8 cellular contexts compared by ENCODE assay signal in genomic region chr3:122382888-122383666, GRCh38. TPM values are rescaled to one million over a fixed set of nuclear protein-coding genes. Genes with fewer than 3 reads are reported as not detected.
DNase-seq lines count a peak whose midpoint lies in the region; ATAC-seq lines count a peak whose summit lies in the region.

MIX23 (minus strand) TSS chr3:122383231; CDS start chr3:122383224, 7 bp downstream.

- ATAC-seq in GM18867 (IDR thresholded peaks at IDR 0.05; ENCODE audit: unreplicated experiment) (peak; percentile 38), HG03354 (IDR thresholded peaks at IDR 0.05; ENCODE audit: poor library complexity, severe bottlenecking, unreplicated experiment) (peak; percentile 58)

- peak; percentile 76 for DNase-seq in A172 (ENCODE audit: low spot score)
- peak; percentile 72 for DNase-seq in NCI-H510A (lab: John Stamatoyannopoulos, UW)
- peak; percentile 83 for DNase-seq in activated CD4-positive, CD25-positive, alpha-beta regulatory T cell treated with anti-CD3 and anti-CD28 coated beads, Interleukin-2, amount 50 U/mL, for 72 hours
- DNase-seq in cerebellar cortex (ENCODE audit: low spot score): peak; percentile 94
- peak; percentile 92 for DNase-seq in islet precursor cell
- peak; percentile 84 to 85 (median 84) for DNase-seq in stimulated activated CD4-positive, alpha-beta T cell treated with anti-CD3 and anti-CD28 coated beads, Interleukin-12 subunit alpha, Interleukin-12 subunit beta, amount 100 ng/mL, for 48 hours (ENCODE audit: low read depth in 2 of 3, low spot score in 1 of 3)

RNA-seq across cellular contexts. Expression of gene MIX23, which starts in this region (rescaled TPM):
- total RNA-seq in A172 (2014; rRNA removed; shearing (Covaris generic)): 77.5 and 114 TPM in 2 replicates

Comparison
In these comparisons a context has a peak if more than half of its experiments do, and no peak if none do; other contexts are left out.
1. Peak in every context shown above with its lines: DNase-seq and ATAC-seq.